Comparison of ENCODE assay signal across 10 cellular contexts in the genomic region with DNA sequence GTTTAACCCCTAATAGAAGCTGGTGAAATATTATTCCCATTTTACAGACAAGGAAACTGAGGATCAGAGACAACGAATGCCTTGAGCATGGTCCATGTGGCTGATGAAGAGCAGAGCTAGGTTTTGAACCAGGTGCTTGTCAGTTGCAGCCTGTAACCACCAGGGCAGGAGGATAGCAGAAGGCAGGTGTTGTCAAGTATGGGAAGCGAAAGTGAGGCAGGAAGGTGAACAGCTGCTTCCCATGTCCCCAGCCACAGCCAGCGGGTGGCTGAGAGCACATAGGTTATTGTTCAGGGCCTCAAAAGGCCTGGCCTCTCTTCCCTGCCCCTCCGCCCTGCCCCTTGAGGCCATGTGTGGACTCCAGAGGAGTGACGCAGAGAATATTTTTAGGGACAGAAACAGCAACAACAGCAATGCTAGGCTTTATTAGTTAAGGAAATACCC. TPM values are rescaled to one million over a fixed set of nuclear protein-coding genes. Genes with fewer than 3 reads are reported as not detected.
DNase-seq lines count a peak whose midpoint lies in the region; ATAC-seq, FAIRE-seq and TF ChIP-seq lines count a peak whose summit lies in the region.
"Had no signal": no experiment of that assay in that cellular context is flagged by ENCODE, and none has a peak within 500 bp of the region (broad histone marks: within the 10 kb centered on the region; RNA-seq: fewer than 3 reads in every experiment).

No MANE protein-coding gene starts in this region.

- H4K91ac ChIP-seq in H1 (replicated peaks; ENCODE audit: insufficient read length, low read length), result no peak overlapping the region

- H4K20me1 ChIP-seq in H1 (replicated peaks in 1 of 2; ENCODE audit: control insufficient read depth in 1 of 2, insufficient read depth in 2 of 2, low read length in 2 of 2), result no peaks in the 10 kb centered on the region

- H2BK20ac ChIP-seq in H1 (ENCODE audit: low read length), result no peak overlapping the region

- no peak overlapping the region for H2BK5ac ChIP-seq in H1 (ENCODE audit: low read depth, low read length)

- POLR2A ChIA-PET in H1 (lab: Charles Lee; ENCODE audit: partially characterized antibody), result interaction anchor here (1.3 to 2.5 kb wide), 5 partner anchors 10 to 283 kb away, joined by 3 to 7 read pairs (median 3); partner anchors contain the start of gene KDM5A
- POLR2A ChIA-PET in RWPE1 (lab: Yijun Ruan, JAX; ENCODE audit: low non-redundant PET), result no interaction called here
- POLR2A ChIA-PET in activated CD8-positive, alpha-beta T cell treated with anti-CD3 and anti-CD28 coated beads for 36 hours (lab: Charles Lee), result no interaction called here

- H3K27me3 Mint-ChIP-seq in activated CD8-positive, alpha-beta T cell treated with anti-CD3 and anti-CD28 coated beads for 36 hours, result no peaks in the 10 kb centered on the region

- H3K4me3 Mint-ChIP-seq in activated CD8-positive, alpha-beta T cell treated with anti-CD3 and anti-CD28 coated beads for 36 hours, result no peak overlapping the region
- H3K4me3 Mint-ChIP-seq: brain had no signal

- H3K79me2 ChIP-seq in H1 (ENCODE audit: control insufficient read depth in 1 of 2, insufficient read depth in 2 of 2, low read length in 2 of 2), result no peaks in the 10 kb centered on the region

- peak; percentile 54 to 56 for TF ChIP-seq RAD21 in H1 (IDR thresholded peaks at IDR 0.05 in 1 of 2, conservative IDR thresholded peaks at IDR 0.05 in 1 of 2; ENCODE audit: low read depth in 2 of 2, low read length in 2 of 2)

- no peak overlapping the region for H2AFZ ChIP-seq in H1 (ENCODE audit: low read length)

- H3K27me3 ChIP-seq in H1 (replicated peaks in 1 of 4; ENCODE audit: control insufficient read depth in 3 of 4, extremely low read depth in 1 of 4, insufficient read depth in 3 of 4, low read length in 3 of 4), result no peaks in the 10 kb centered on the region; a peak in 1 of 7 replicates

- H3K23ac ChIP-seq in H1 (ENCODE audit: insufficient read length), result no peak overlapping the region

- H3K9ac ChIP-seq in H1 (replicated peaks in 1 of 4; ENCODE audit: extremely low read depth in 1 of 4, low read depth in 3 of 4, low read length in 3 of 4), result no peak overlapping the region

- CTCF ChIA-PET in H1 (lab: Charles Lee; ENCODE audit: partially characterized antibody), result interaction anchor here (0.6 to 5.5 kb wide), 25 partner anchors 10 to 1525 kb away, joined by 3 to 50 read pairs (median 5); no protein-coding TSS in a partner anchor
- CTCF ChIA-PET in RWPE1 (lab: Yijun Ruan, JAX), result interaction anchor here (0.9 kb wide), 1 partner anchor 8 kb away, joined by 4 read pairs; no protein-coding TSS in a partner anchor
- CTCF ChIA-PET in activated CD8-positive, alpha-beta T cell treated with anti-CD3 and anti-CD28 coated beads for 36 hours (lab: Charles Lee), result interaction anchor here (1.1 to 1.4 kb wide), 3 partner anchors 11 to 82 kb away, joined by 3 to 5 read pairs (median 4); no protein-coding TSS in a partner anchor

- TF ChIP-seq POLR2A in H1 (IDR thresholded peaks at IDR 0.05; ENCODE audit: control extremely low read depth in 1 of 2, low read depth in 2 of 2, low read length in 2 of 2), result no peak

- no peak overlapping the region for H2AK5ac ChIP-seq in H1 (ENCODE audit: low read depth, low read length)

- H3K4me1 ChIP-seq in H1 (replicated peaks in 1 of 4; ENCODE audit: control insufficient read depth in 3 of 4, insufficient read depth in 4 of 4, low read length in 3 of 4), result peaks cover 0 to 17% (median 9%) of the 10 kb centered on the region in 4 experiments; a peak in 6 of 7 replicates

- H3K4me1 Mint-ChIP-seq in activated CD8-positive, alpha-beta T cell treated with anti-CD3 and anti-CD28 coated beads for 36 hours (ENCODE audit: low read depth), result peaks cover 14% of the 10 kb centered on the region

- no peaks in the 10 kb centered on the region for H3K9me3 ChIP-seq in H1 (ENCODE audit: insufficient read depth in 2 of 2, low read depth in 1 of 2, low read length in 1 of 2)

- FAIRE-seq in H1 (lab: Jason Lieb, UNC), result peak; percentile 88

- TF ChIP-seq EP300 in H1 (IDR thresholded peaks at IDR 0.05; ENCODE audit: borderline replicate concordance in 1 of 2, low read depth in 2 of 2, low read length in 2 of 2), result no peak

- H3K4me2 ChIP-seq in H1 (ENCODE audit: insufficient read depth in 1 of 2, low read depth in 2 of 2, low read length in 2 of 2), result no peak overlapping the region

- no peak overlapping the region for H3K56ac ChIP-seq in H1 (replicated peaks; ENCODE audit: insufficient read length, low read depth, low read length)

- no peak overlapping the region for H3K4ac ChIP-seq in H1 (replicated peaks; ENCODE audit: insufficient read length, low read depth, low read length)

- ATAC-seq in GM21390 (IDR thresholded peaks at IDR 0.05; ENCODE audit: unreplicated experiment) (peak; percentile 89), HG03521 (IDR thresholded peaks at IDR 0.05; ENCODE audit: unreplicated experiment) (peak; percentile 81)
- no peak for ATAC-seq in activated CD8-positive, alpha-beta T cell treated with anti-CD3 and anti-CD28 coated beads for 36 hours

- H3K79me1 ChIP-seq in H1 (ENCODE audit: low read depth, low read length), result no peaks in the 10 kb centered on the region

- no peaks in the 10 kb centered on the region; the same call in 1 of the 2 replicates for H3K23me2 ChIP-seq in H1 (ENCODE audit: low read depth, low read length)

- H3K36me3 Mint-ChIP-seq in activated CD8-positive, alpha-beta T cell treated with anti-CD3 and anti-CD28 coated beads for 36 hours (ENCODE audit: low read depth), result no peaks in the 10 kb centered on the region
- H3K36me3 Mint-ChIP-seq: brain had no signal

- H3K4me3 ChIP-seq in H1 (ENCODE audit: extremely low read depth in 1 of 4, insufficient read depth in 2 of 4, low read depth in 3 of 4, low read length in 4 of 4), result no peak overlapping the region

- H2BK12ac ChIP-seq in H1 (ENCODE audit: low read depth, low read length), result no peak overlapping the region; the same call in 1 of the 2 replicates

- 62% methylated on average over 5 of the region's 5 CpGs; no CpG with 5 or more reads in 1 of the 2 experiments for WGBS in H1 (ENCODE audit: extremely low coverage in 1 of 2, insufficient coverage in 1 of 2, insufficient read length in 1 of 2, insufficient replicate concordance in 2 of 2, low coverage in 1 of 2, low lambda C conversion rate in 2 of 2, missing lambda C conversion rate in 1 of 2), 2 experiments

- peak overlapping the region; percentile 29; the same call in 1 of the 2 replicates for H3K18ac ChIP-seq in H1 (ENCODE audit: extremely low read depth, low read length)

- no peak overlapping the region for H4K8ac ChIP-seq in H1 (ENCODE audit: extremely low read depth, insufficient read depth, low read length)

- DNase-seq in H1 (ENCODE audit: low read depth in 1 of 2, low spot score in 2 of 2), result no peak
- DNase-seq in central memory CD4-positive, alpha-beta T cell, result no peak
- no peak for DNase-seq in substantia nigra (lab: John Stamatoyannopoulos, UW)
- DNase-seq in RWPE1 (ENCODE audit: low spot score), result no peak
- no peak for DNase-seq in activated CD8-positive, alpha-beta T cell treated with anti-CD3 and anti-CD28 coated beads for 36 hours

- H2BK15ac ChIP-seq in H1 (ENCODE audit: low read length), result 0 out of 2 replicates have a peak overlapping the region, but pooled peaks have one; percentile 76

- no peak overlapping the region for H3K14ac ChIP-seq in H1 (ENCODE audit: insufficient read length)

- H3K27ac Mint-ChIP-seq in activated CD8-positive, alpha-beta T cell treated with anti-CD3 and anti-CD28 coated beads for 36 hours, result no peak overlapping the region

- TF ChIP-seq CTCF in GM12873 (IDR thresholded peaks at IDR 0.05; ENCODE audit: insufficient read depth, low read depth, low read length, missing control alignments), result peak; percentile 69
- TF ChIP-seq CTCF in H1 (IDR thresholded peaks at IDR 0.05; ENCODE audit: control extremely low read depth in 1 of 3, insufficient read depth in 1 of 3, low read depth in 1 of 3, low read length in 3 of 3), result peak; percentile 44 to 79 (median 58)
- TF ChIP-seq CTCF in RWPE1 (conservative IDR thresholded peaks at IDR 0.05; ENCODE audit: low read depth), result no peak
- no peak for TF ChIP-seq CTCF in activated CD8-positive, alpha-beta T cell treated with anti-CD3 and anti-CD28 coated beads for 36 hours (IDR thresholded peaks at IDR 0.05)

- H2BK120ac ChIP-seq in H1 (replicated peaks; ENCODE audit: low read depth, low read length), result no peak overlapping the region

- H3K27ac ChIP-seq in H1 (ENCODE audit: low read depth, low read length) (no peak overlapping the region), substantia nigra (ENCODE audit: low read depth, low read length, poor library complexity, severe bottlenecking) (no peak overlapping the region), RWPE1 (no peak overlapping the region)

- H3K36me3 ChIP-seq in H1 (ENCODE audit: control insufficient read depth in 2 of 4, insufficient read depth in 4 of 4, low read length in 3 of 4), result no peaks in the 10 kb centered on the region

- intact Hi-C loops in activated CD8-positive, alpha-beta T cell treated with anti-CD3 and anti-CD28 coated beads for 36 hours (cut with micrococcal nuclease), result no loop called here

- H4K5ac ChIP-seq in H1 (ENCODE audit: insufficient read length, low read depth, low read length), result no peak overlapping the region

- no peaks in the 10 kb centered on the region for H3K9me3 Mint-ChIP-seq in activated CD8-positive, alpha-beta T cell treated with anti-CD3 and anti-CD28 coated beads for 36 hours

TF ChIP-seq in H1, 55 proteins besides CTCF, POLR2A, EP300 and RAD21 (continues in another document):
- TF ChIP-seq BRCA1 (IDR thresholded peaks at IDR 0.05; ENCODE audit: low read depth, low read length) (no peak), TCF12 (IDR thresholded peaks at IDR 0.05; ENCODE audit: low read depth, low read length) (peak; percentile 74; the same call in 1 of the 2 replicates), JUND (IDR thresholded peaks at IDR 0.05; ENCODE audit: low read length) (no peak), KDM4A (IDR thresholded peaks at IDR 0.05; ENCODE audit: low read depth, low read length, severe bottlenecking) (no peak), TAF7 (optimal IDR thresholded peaks at IDR 0.05; ENCODE audit: borderline replicate concordance, low read depth, low read length) (peak; percentile 37), KDM1A (IDR thresholded peaks at IDR 0.05; ENCODE audit: borderline replicate concordance, low read length) (peak; percentile 90; the same call in 1 of the 2 replicates)

RNA-seq across cellular contexts. Expression of gene IQSEC3, which starts 39.6 kb away (rescaled TPM):
- total RNA-seq in H1 (2021; fragmentation: NEBNext Ultra II Directional; extraction: Animal tissue kit (Norgen Biotek cat#: 25700)), result 3.1 and 3.6 TPM in 2 replicates
- 1.2 and 2.2 TPM in 2 replicates for polyA plus RNA-seq in H1 (2011; rRNA removed)
- 2.0 TPM for polyA plus RNA-seq in H1 (2011; cell fraction: cytosol; rRNA removed)
- polyA plus RNA-seq in H1 (2011; cell fraction: nucleus; rRNA removed), result 6.2 TPM
- polyA plus RNA-seq in H1 (2012, experiment 1 of 2), result 1.1 to 3.1 TPM (median 2.0 TPM) in 4 replicates
- polyA plus RNA-seq in H1 (2012, experiment 2 of 2), result 5.0 TPM
- 2.8 TPM for polyA plus RNA-seq in H1 (2013, experiment 1 of 2)
- polyA plus RNA-seq in H1 (2013, experiment 2 of 2), result 2.0 TPM
- 1.9 and 3.2 TPM in 2 replicates for polyA minus RNA-seq in H1 (2011; rRNA and poly(A)+ RNA removed)
- 1.9 TPM for polyA minus RNA-seq in H1 (2011; cell fraction: cytosol; rRNA and poly(A)+ RNA removed)
- 4.0 TPM for polyA minus RNA-seq in H1 (2011; cell fraction: nucleus; rRNA and poly(A)+ RNA removed)
- 1 to 10 TPM; 2.5 to 2.7 TPM for total RNA-seq in activated CD8-positive, alpha-beta T cell treated with anti-CD3 and anti-CD28 coated beads for 36 hours
- total RNA-seq: HT1080 had no signal

Comparison
In these comparisons a context has a peak if more than half of its experiments do, and no peak if none do; other contexts are left out.
1. CTCF ChIP-seq: peak in GM12873 (single experiment) and H1 (3 of 3); none in RWPE1 (single experiment) and activated CD8-positive, alpha-beta T cell treated with anti-CD3 and anti-CD28 coated beads for 36 hours (single experiment).